In the genomic region with DNA sequence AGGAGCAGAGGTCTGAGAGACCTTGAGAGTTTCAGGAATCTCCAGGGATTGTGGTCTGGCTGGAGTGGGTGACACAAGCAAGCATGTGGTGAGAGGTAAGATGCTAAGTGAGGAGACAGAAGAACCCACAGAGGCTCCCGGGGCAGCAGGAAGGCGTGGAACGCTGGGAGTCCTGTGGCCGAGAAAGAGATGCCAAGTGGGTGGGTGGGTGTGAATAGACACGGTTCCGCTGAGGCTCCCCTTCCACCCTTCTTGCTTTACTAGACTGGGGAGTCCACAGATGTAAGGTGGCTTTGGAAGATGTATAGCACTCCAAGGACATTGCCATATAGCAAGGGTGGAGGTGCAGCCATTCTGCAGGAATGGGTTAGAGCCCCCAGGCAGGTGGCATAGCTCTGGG, we compare ENCODE assay signal across 19 cellular contexts. TPM values are rescaled to one million over a fixed set of nuclear protein-coding genes. Genes with fewer than 3 reads are reported as not detected.
DNase-seq lines count a peak whose midpoint lies in the region; ATAC-seq lines count a peak whose summit lies in the region.
"Had no signal": no experiment of that assay in that cellular context is flagged by ENCODE, and none has a peak within 500 bp of the region (broad histone marks: within the 10 kb centered on the region; RNA-seq: fewer than 3 reads in every experiment).

No MANE protein-coding gene starts in this region.

- no peak overlapping the region for H2BK5ac ChIP-seq in neuronal stem cell (ENCODE audit: low read length)

- ATAC-seq in HG02840 (IDR thresholded peaks at IDR 0.05; ENCODE audit: low FRiP score, unreplicated experiment) = no peak
- ATAC-seq: A549 had no signal

- H3K27ac ChIP-seq in neuronal stem cell (replicated peaks; ENCODE audit: low read length) = no peak overlapping the region
- H3K27ac ChIP-seq: A549; BLaER1 treated with 17β-estradiol and CSF1 and Interleukin-3, amounts not matched to agents 10 nM and 100 nM had no signal

- H3K14ac ChIP-seq in neuronal stem cell (ENCODE audit: low read length) = no peak overlapping the region

- DNase-seq in activated effector memory CD4-positive, alpha-beta T cell treated with anti-CD3 and anti-CD28 coated beads, Interleukin-2, amount 50 U/mL, for 16 hours = peak; percentile 46
- DNase-seq in activated effector memory CD4-positive, alpha-beta T cell treated with Interleukin-2 at 50 U/mL for 16 hours = no peak
- DNase-seq in islet precursor cell (peak; percentile 37), neuronal stem cell (ENCODE audit: low spot score) (no peak), GM03348 (ENCODE audit: low spot score) (no peak), NCI-H82 treated with DMSO at 0.1 percent for 48 hours (lab: John Stamatoyannopoulos, UW; ENCODE audit: unreplicated experiment) (no peak)
- DNase-seq: AML-193; CD4-positive, alpha-beta T cell; NCI-H1092; NCI-H1417 treated with DMSO at 0.1 percent for 48 hours; NCI-H1694 treated with DMSO at 0.1 percent for 48 hours; NCI-H2081; NCI-H2227 treated with DMSO at 0.1 percent for 48 hours; NCI-H526 treated with DMSO at 0.1 percent for 48 hours; Right ventricle myocardium superior; RPMI8226 had no signal

- no peaks in the 10 kb centered on the region for H3K79me1 ChIP-seq in neuronal stem cell (ENCODE audit: low read depth, low read length)

- no peak overlapping the region for H3K4me2 ChIP-seq in neuronal stem cell (ENCODE audit: insufficient read depth, low read length, poor library complexity, severe bottlenecking)
- H3K4me2 ChIP-seq: A549; BLaER1 treated with 17β-estradiol and CSF1 and Interleukin-3, amounts not matched to agents 10 nM and 100 nM had no signal

- H3K9me3 ChIP-seq in neuronal stem cell (replicated peaks in 1 of 2; ENCODE audit: control insufficient read depth in 2 of 2, insufficient read depth in 1 of 2, low read depth in 1 of 2, low read length in 2 of 2) = no peaks in the 10 kb centered on the region

- WGBS in neuronal stem cell (ENCODE audit: extremely low coverage in 2 of 2, insufficient read length in 2 of 2, insufficient replicate concordance in 1 of 2), 2 donors = no CpG with 5 or more reads among the region's 6 CpGs

- H3K4me1 ChIP-seq in neuronal stem cell (ENCODE audit: control insufficient read depth in 2 of 2, insufficient read depth in 1 of 2, low read depth in 1 of 2, low read length in 2 of 2) = no peaks in the 10 kb centered on the region
- H3K4me1 ChIP-seq: A549 had no signal

- no peak overlapping the region for H4K91ac ChIP-seq in neuronal stem cell (ENCODE audit: low read depth, low read length, poor library complexity)

- H2AK5ac ChIP-seq in neuronal stem cell (ENCODE audit: low read depth, low read length) = peak overlapping the region; percentile 51

- H2BK12ac ChIP-seq in neuronal stem cell (ENCODE audit: low read length) = no peak overlapping the region

- H3K27me3 ChIP-seq in neuronal stem cell (ENCODE audit: control insufficient read depth in 3 of 3, insufficient read depth in 3 of 3, low read depth in 1 of 3, low read length in 3 of 3) = peaks cover 0 to 3% (median 0%) of the 10 kb centered on the region in 3 experiments
- H3K27me3 ChIP-seq: BLaER1 treated with 17β-estradiol and CSF1 and Interleukin-3, amounts not matched to agents 10 nM and 100 nM had no signal

- H3K36me3 ChIP-seq in neuronal stem cell (replicated peaks in 1 of 2; ENCODE audit: control insufficient read depth in 2 of 2, insufficient read depth in 2 of 2, low read length in 2 of 2) = no peaks in the 10 kb centered on the region
- H3K36me3 ChIP-seq: BLaER1 treated with 17β-estradiol and CSF1 and Interleukin-3, amounts not matched to agents 10 nM and 100 nM had no signal

- H2BK120ac ChIP-seq in neuronal stem cell (ENCODE audit: low read depth, low read length) = no peak overlapping the region

- H4K8ac ChIP-seq in neuronal stem cell (ENCODE audit: low read depth, low read length) = no peak overlapping the region

- peak overlapping the region; percentile 55 for H3K18ac ChIP-seq in neuronal stem cell (ENCODE audit: low read length)

- H3K4ac ChIP-seq in neuronal stem cell (ENCODE audit: low read length) = no peak overlapping the region

- no peak overlapping the region for H3K4me3 ChIP-seq in neuronal stem cell (ENCODE audit: low read length in 2 of 2)
- H3K4me3 ChIP-seq: A549; BLaER1 treated with 17β-estradiol and CSF1 and Interleukin-3, amounts not matched to agents 10 nM and 100 nM had no signal

- no peak overlapping the region for H3K23ac ChIP-seq in neuronal stem cell (ENCODE audit: low read depth, low read length, poor library complexity)

- H2AFZ ChIP-seq in neuronal stem cell (ENCODE audit: low read length) = no peak overlapping the region

- H3K9ac ChIP-seq in neuronal stem cell (ENCODE audit: low read depth, low read length, poor library complexity) = no peak overlapping the region
- H3K9ac ChIP-seq: BLaER1 treated with 17β-estradiol and CSF1 and Interleukin-3, amounts not matched to agents 10 nM and 100 nM had no signal

- H2BK15ac ChIP-seq in neuronal stem cell (ENCODE audit: low read length) = no peak overlapping the region

RNA-seq across cellular contexts. Expression of a gene that starts 4.2 kb away (rescaled TPM):
- not detected for polyA plus RNA-seq in neuronal stem cell (2013, experiment 1 of 2)
- polyA plus RNA-seq in neuronal stem cell (2013, experiment 2 of 2) = not detected
- polyA plus RNA-seq: A549 had no signal

Comparison
In these comparisons a context has a peak if more than half of its experiments do, and no peak if none do; other contexts are left out.
1. DNase-seq: peak in activated effector memory CD4-positive, alpha-beta T cell treated with anti-CD3 and anti-CD28 coated beads, Interleukin-2, amount 50 U/mL, for 16 hours (single experiment) and islet precursor cell (single experiment); none in activated effector memory CD4-positive, alpha-beta T cell treated with Interleukin-2 at 50 U/mL for 16 hours (single experiment), neuronal stem cell (single experiment), GM03348 (single experiment) and NCI-H82 treated with DMSO at 0.1 percent for 48 hours (single experiment).